8 cellular contexts compared by ENCODE assay signal in genomic region chr10:95242581-95243317, GRCh38.
A peak's percentile ranks its signal among the peaks of the same experiment; 100 is the strongest.
DNase-seq lines count a peak whose midpoint lies in the region; ATAC-seq and TF ChIP-seq lines count a peak whose summit lies in the region.

No MANE protein-coding gene starts in this region.

- H3K4me3 ChIP-seq in tibial artery, result no peak overlapping the region

- intact Hi-C loops in tibial artery (cut with DNase I; ENCODE audit: low total_unique reads), result no loop called here

- DNase-seq in stimulated activated CD4-positive, alpha-beta T cell treated with anti-CD3 and anti-CD28 coated beads, Interleukin-15, amount 100 ng/mL, for 24 hours, result peak; percentile 45
- DNase-seq in stimulated activated CD4-positive, alpha-beta T cell treated with anti-CD3 and anti-CD28 coated beads, Interleukin-4, amount 100 ng/mL, for 1 hour, result no peak
- DNase-seq in NCI-H146 treated with DMSO at 0.1 percent for 48 hours (lab: John Stamatoyannopoulos, UW; ENCODE audit: unreplicated experiment) (peak; percentile 6), amniotic epithelial cell (ENCODE audit: low read depth) (peak; percentile 54), iris pigment epithelial cell (ENCODE audit: low read depth) (peak; percentile 60), tibial artery (peak in 1 of 2 donors; percentile 64)

- ATAC-seq in HG03354 (IDR thresholded peaks at IDR 0.05; ENCODE audit: poor library complexity, severe bottlenecking, unreplicated experiment) (no peak), HG02973 (IDR thresholded peaks at IDR 0.05; ENCODE audit: unreplicated experiment) (no peak)

- no peaks in the 10 kb centered on the region for H3K27me3 ChIP-seq in tibial artery

- TF ChIP-seq CTCF in tibial artery (IDR thresholded peaks at IDR 0.05), result peak; percentile 50 to 51

- no peaks in the 10 kb centered on the region for H3K9me3 ChIP-seq in tibial artery

- no peak overlapping the region for H3K27ac ChIP-seq in tibial artery

- H3K4me1 ChIP-seq in tibial artery, result peaks cover 0 to 25% (median 14%) of the 10 kb centered on the region in 4 donors

- H3K36me3 ChIP-seq in tibial artery, result peaks cover 31 to 73% (median 71%) of the 10 kb centered on the region in 3 donors
